In genomic region chr9:26540094-26540493, GRCh38 we compare ENCODE assay signal across 29 cellular contexts.
"Had no signal": no experiment of that assay in that cellular context is flagged by ENCODE, and none has a peak within 500 bp of the region (broad histone marks: within the 10 kb centered on the region; RNA-seq: fewer than 3 reads in every experiment).

No MANE protein-coding gene starts in this region.

- H3K9me3 Mint-ChIP-seq: endodermal cell had no signal

- H3K27ac ChIP-seq: colonic mucosa, coronary artery, dorsolateral prefrontal cortex, epithelial cell of prostate, esophagus muscularis mucosa, esophagus squamous epithelium, foreskin keratinocyte, gastrocnemius medialis, gastroesophageal sphincter, heart left ventricle, heart right ventricle had no signal

- DNase-seq: colonic mucosa; cortex of kidney; dermis blood vessel endothelial cell; dorsolateral prefrontal cortex; effector CD4-positive, alpha-beta T cell; effector CD8-positive, alpha-beta T cell; effector memory CD4-positive, alpha-beta T cell; effector memory CD8-positive, alpha-beta T cell; endodermal cell; erythroblast; esophagus squamous epithelium; foreskin fibroblast; foreskin keratinocyte; foreskin melanocyte; gastrocnemius medialis; glutamatergic neuron; head of caudate nucleus; heart left ventricle; heart right ventricle had no signal

- H3K36me3 ChIP-seq: colonic mucosa, esophagus muscularis mucosa, esophagus squamous epithelium, gastrocnemius medialis, gastroesophageal sphincter, heart left ventricle, heart right ventricle had no signal

- FAIRE-seq: colon, endometrium, endothelial cell of umbilical vein, frontal cortex had no signal

- H3K4me3 Mint-ChIP-seq: dendritic cell treated with granulocyte-macrophage colony-stimulating factor and Interleukin-4, amounts not matched to agents 40 ng/mL and 50 ng/mL, for 4 days; effector memory CD8-positive, alpha-beta T cell; endodermal cell had no signal

- H3K9me3 ChIP-seq: colonic mucosa, esophagus muscularis mucosa, esophagus squamous epithelium, gastrocnemius medialis, gastroesophageal sphincter had no signal

- H3K4me3 ChIP-seq: colonic mucosa, coronary artery, dorsolateral prefrontal cortex, esophagus muscularis mucosa, esophagus squamous epithelium, gastrocnemius medialis, gastroesophageal sphincter, heart left ventricle, heart right ventricle had no signal

- H3K27ac Mint-ChIP-seq: dendritic cell treated with granulocyte-macrophage colony-stimulating factor and Interleukin-4, amounts not matched to agents 40 ng/mL and 50 ng/mL, for 4 days; effector memory CD8-positive, alpha-beta T cell; endodermal cell had no signal

- H3K27me3 Mint-ChIP-seq: dendritic cell treated with granulocyte-macrophage colony-stimulating factor and Interleukin-4, amounts not matched to agents 40 ng/mL and 50 ng/mL, for 4 days; effector memory CD8-positive, alpha-beta T cell had no signal

- ATAC-seq: effector memory CD8-positive, alpha-beta T cell; esophagus mucosa; foreskin keratinocyte; gastrocnemius medialis; gastroesophageal sphincter; heart left ventricle; heart right ventricle had no signal

- H3K27me3 ChIP-seq: colonic mucosa, dorsolateral prefrontal cortex, esophagus muscularis mucosa, esophagus squamous epithelium, foreskin keratinocyte, gastrocnemius medialis, gastroesophageal sphincter, heart left ventricle, heart right ventricle had no signal

- H3K4me1 ChIP-seq: colonic mucosa, esophagus muscularis mucosa, esophagus squamous epithelium, foreskin keratinocyte, gastrocnemius medialis, gastroesophageal sphincter, heart left ventricle, heart right ventricle had no signal
